ENCODE assay signal across 2 cellular contexts in the genomic region with DNA sequence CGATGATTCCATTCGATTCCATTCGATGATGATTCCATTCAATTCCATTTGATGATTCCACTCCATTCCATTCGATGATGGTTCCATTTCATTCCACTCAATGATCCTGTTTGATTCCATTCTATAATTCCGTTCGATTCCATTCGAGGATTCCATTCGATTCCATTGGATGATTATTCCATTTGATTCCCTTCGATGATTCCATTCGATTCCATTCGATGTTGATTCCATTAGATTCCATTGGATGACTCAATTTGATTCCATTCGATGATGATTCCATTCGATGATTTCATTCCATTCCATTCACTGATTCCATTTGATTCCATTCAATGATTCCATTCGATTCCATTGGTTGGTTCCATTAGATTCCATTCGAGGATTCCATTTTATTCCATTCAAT.
TF ChIP-seq lines count a peak whose summit lies in the region.

No MANE protein-coding gene starts in this region.

TF ChIP-seq in IMR-90, 13 proteins besides CTCF, POLR2A, EP300 and RAD21:
- TF ChIP-seq NFE2L2 (IDR thresholded peaks at IDR 0.05; ENCODE audit: low read depth, low read length) (no peak), RFX5 (IDR thresholded peaks at IDR 0.05; ENCODE audit: low read depth, low read length) (no peak), BHLHE40 (IDR thresholded peaks at IDR 0.05; ENCODE audit: low read depth, low read length) (no peak), RCOR1 (IDR thresholded peaks at IDR 0.05; ENCODE audit: insufficient replicate concordance, low read length) (no peak), MAZ (IDR thresholded peaks at IDR 0.05; ENCODE audit: borderline replicate concordance, low read depth, low read length) (no peak), FOS (IDR thresholded peaks at IDR 0.05; ENCODE audit: low read depth, low read length) (no peak), MAFK (IDR thresholded peaks at IDR 0.05; ENCODE audit: low read depth, low read length) (no peak), MXI1 (IDR thresholded peaks at IDR 0.05; ENCODE audit: borderline replicate concordance, low read depth, low read length) (no peak), CHD1 (IDR thresholded peaks at IDR 0.05; ENCODE audit: low read depth, low read length) (no peak), SMC3 (IDR thresholded peaks at IDR 0.05; ENCODE audit: low read depth, low read length) (no peak), CEBPB (IDR thresholded peaks at IDR 0.05; ENCODE audit: low read depth, low read length) (no peak)
- TF ChIP-seq, protein P1, sequence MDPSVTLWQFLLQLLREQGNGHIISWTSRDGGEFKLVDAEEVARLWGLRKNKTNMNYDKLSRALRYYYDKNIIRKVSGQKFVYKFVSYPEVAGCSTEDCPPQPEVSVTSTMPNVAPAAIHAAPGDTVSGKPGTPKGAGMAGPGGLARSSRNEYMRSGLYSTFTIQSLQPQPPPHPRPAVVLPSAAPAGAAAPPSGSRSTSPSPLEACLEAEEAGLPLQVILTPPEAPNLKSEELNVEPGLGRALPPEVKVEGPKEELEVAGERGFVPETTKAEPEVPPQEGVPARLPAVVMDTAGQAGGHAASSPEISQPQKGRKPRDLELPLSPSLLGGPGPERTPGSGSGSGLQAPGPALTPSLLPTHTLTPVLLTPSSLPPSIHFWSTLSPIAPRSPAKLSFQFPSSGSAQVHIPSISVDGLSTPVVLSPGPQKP (IDR thresholded peaks at IDR 0.05; ENCODE audit: borderline replicate concordance, low read depth, low read length), result no peak
- TF ChIP-seq, protein P2, sequence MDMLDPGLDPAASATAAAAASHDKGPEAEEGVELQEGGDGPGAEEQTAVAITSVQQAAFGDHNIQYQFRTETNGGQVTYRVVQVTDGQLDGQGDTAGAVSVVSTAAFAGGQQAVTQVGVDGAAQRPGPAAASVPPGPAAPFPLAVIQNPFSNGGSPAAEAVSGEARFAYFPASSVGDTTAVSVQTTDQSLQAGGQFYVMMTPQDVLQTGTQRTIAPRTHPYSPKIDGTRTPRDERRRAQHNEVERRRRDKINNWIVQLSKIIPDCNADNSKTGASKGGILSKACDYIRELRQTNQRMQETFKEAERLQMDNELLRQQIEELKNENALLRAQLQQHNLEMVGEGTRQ (IDR thresholded peaks at IDR 0.05; ENCODE audit: low read depth, low read length), result no peak

TF ChIP-seq in H1, 55 proteins besides CTCF, POLR2A, EP300 and RAD21:
- TF ChIP-seq SP1 (IDR thresholded peaks at IDR 0.05; ENCODE audit: low read depth, low read length), result no peak
- TF ChIP-seq ASH2L (IDR thresholded peaks at IDR 0.05; ENCODE audit: low read length), result no peak
- TF ChIP-seq ZNF274 (IDR thresholded peaks at IDR 0.05; ENCODE audit: borderline replicate concordance, extremely low read depth, low read length), result no peak
- TF ChIP-seq SIX5 (IDR thresholded peaks at IDR 0.05; ENCODE audit: low read depth, low read length), result no peak
- TF ChIP-seq SP4 (IDR thresholded peaks at IDR 0.05; ENCODE audit: low read length), result no peak
- TF ChIP-seq POU5F1 (IDR thresholded peaks at IDR 0.05; ENCODE audit: low read depth, low read length), result no peak
- TF ChIP-seq RXRA (IDR thresholded peaks at IDR 0.05; ENCODE audit: insufficient read depth, low read depth, low read length), result no peak
- no peak for TF ChIP-seq MAFK (IDR thresholded peaks at IDR 0.05; ENCODE audit: low read depth, low read length)
- TF ChIP-seq SIRT6 (IDR thresholded peaks at IDR 0.05; ENCODE audit: low read length), result no peak
- TF ChIP-seq GABPA (IDR thresholded peaks at IDR 0.05; ENCODE audit: borderline replicate concordance, insufficient read depth, low read length), result no peak
- TF ChIP-seq SUZ12 (IDR thresholded peaks at IDR 0.05; ENCODE audit: low read length), result no peak
- no peak for TF ChIP-seq KDM1A (IDR thresholded peaks at IDR 0.05; ENCODE audit: borderline replicate concordance, low read length)
- TF ChIP-seq SP2 (IDR thresholded peaks at IDR 0.05; ENCODE audit: low read length), result no peak
- no peak for TF ChIP-seq SAP30 (IDR thresholded peaks at IDR 0.05; ENCODE audit: insufficient read depth, insufficient replicate concordance, low read length)
- no peak for TF ChIP-seq TAF7 (optimal IDR thresholded peaks at IDR 0.05; ENCODE audit: borderline replicate concordance, low read depth, low read length)
- TF ChIP-seq JUND (IDR thresholded peaks at IDR 0.05; ENCODE audit: low read length), result no peak
- TF ChIP-seq CHD2 (IDR thresholded peaks at IDR 0.05; ENCODE audit: low read length), result no peak
- no peak for TF ChIP-seq KDM4A (IDR thresholded peaks at IDR 0.05; ENCODE audit: low read depth, low read length, severe bottlenecking)
- TF ChIP-seq YY1 (IDR thresholded peaks at IDR 0.05; ENCODE audit: low read depth, low read length), result no peak
TF ChIP-seq in H1: peak in this region for 0.
